ENCODE assay signal across 8 cellular contexts in the genomic region with DNA sequence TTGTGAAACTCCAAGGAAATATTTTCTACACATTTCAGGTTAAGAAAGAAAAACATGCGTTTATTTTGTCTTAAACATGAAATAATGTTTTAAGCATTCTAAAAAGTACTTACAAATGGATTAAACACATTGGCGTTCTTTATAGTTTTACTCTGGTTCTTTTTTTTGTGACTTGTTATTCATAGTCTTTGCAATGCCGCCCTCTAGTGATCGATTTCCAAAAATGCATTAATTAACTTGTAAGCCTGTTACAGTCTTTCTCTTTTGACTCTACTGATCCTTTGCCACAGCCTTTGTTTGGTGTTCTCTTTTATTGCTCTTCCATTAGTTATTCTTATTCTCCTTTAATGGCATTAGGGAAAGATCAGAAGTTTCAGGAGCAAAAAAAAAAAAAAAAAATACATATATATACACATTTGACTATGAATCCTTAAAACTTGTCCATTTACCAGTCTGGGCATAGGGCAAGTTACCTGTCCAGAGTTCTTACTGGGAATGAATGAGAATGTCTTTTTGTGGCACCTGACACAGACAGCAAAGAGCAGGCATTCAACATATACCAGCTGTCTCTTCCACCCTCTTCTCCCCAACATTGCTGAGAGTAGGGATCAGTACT. TPM values are rescaled to one million over a fixed set of nuclear protein-coding genes. Genes with fewer than 3 reads are reported as not detected.
DNase-seq lines count a peak whose midpoint lies in the region; ATAC-seq and TF ChIP-seq lines count a peak whose summit lies in the region.

No MANE protein-coding gene starts in this region.

- no peak overlapping the region for H3K27ac Mint-ChIP-seq in activated CD8-positive, alpha-beta T cell treated with anti-CD3 and anti-CD28 coated beads for 36 hours

- no CpG with 5 or more reads among the region's 4 CpGs for WGBS in iPS DF 6.9 (ENCODE audit: insufficient coverage, insufficient read length)

- H3K27me3 Mint-ChIP-seq in activated CD8-positive, alpha-beta T cell treated with anti-CD3 and anti-CD28 coated beads for 36 hours, result peaks cover 2% of the 10 kb centered on the region

- no peaks in the 10 kb centered on the region for H3K27me3 ChIP-seq in iPS DF 6.9 (ENCODE audit: control insufficient read depth, insufficient read depth, low read length)

- POLR2A ChIA-PET in HEK293 (lab: Yijun Ruan, JAX), result no interaction called here
- POLR2A ChIA-PET in activated CD8-positive, alpha-beta T cell treated with anti-CD3 and anti-CD28 coated beads for 36 hours (lab: Charles Lee), result no interaction called here

- peak; percentile 22; the same call in 1 of the 2 replicates for TF ChIP-seq CTCF in HEK293 (tag by site-specific recombination; IDR thresholded peaks at IDR 0.05)
- peak; percentile 72 for TF ChIP-seq CTCF in activated CD8-positive, alpha-beta T cell treated with anti-CD3 and anti-CD28 coated beads for 36 hours (IDR thresholded peaks at IDR 0.05)

- H3K4me3 Mint-ChIP-seq in activated CD8-positive, alpha-beta T cell treated with anti-CD3 and anti-CD28 coated beads for 36 hours, result no peak overlapping the region

- no peaks in the 10 kb centered on the region for H3K9me3 ChIP-seq in HEK293 (ENCODE audit: control insufficient read depth, insufficient read depth, low read depth, low read length)
- H3K9me3 ChIP-seq in iPS DF 6.9 (ENCODE audit: control insufficient read depth, insufficient read depth, low read length), result no peaks in the 10 kb centered on the region

- no peaks in the 10 kb centered on the region for H3K9me3 Mint-ChIP-seq in activated CD8-positive, alpha-beta T cell treated with anti-CD3 and anti-CD28 coated beads for 36 hours

- DNase-seq in Daoy (ENCODE audit: low read depth), result peak; percentile 19
- peak; percentile 70 for DNase-seq in NCI-H2171 (lab: John Stamatoyannopoulos, UW)
- DNase-seq in activated CD8-positive, alpha-beta T cell treated with anti-CD3 and anti-CD28 coated beads for 36 hours, result peak; percentile 18
- DNase-seq in iPS DF 6.9 (ENCODE audit: low read depth, low spot score), result peak; percentile 18
- peak; percentile 52 for DNase-seq in stromal cell of bone marrow (ENCODE audit: low read depth)

- H3K4me1 ChIP-seq in HEK293 (ENCODE audit: control insufficient read depth, insufficient read depth, low read length), result no peaks in the 10 kb centered on the region
- H3K4me1 ChIP-seq in iPS DF 6.9 (ENCODE audit: control insufficient read depth, insufficient read depth, low read length), result no peaks in the 10 kb centered on the region

- ATAC-seq in activated CD8-positive, alpha-beta T cell treated with anti-CD3 and anti-CD28 coated beads for 36 hours, result no peak
- no peak for ATAC-seq in GM21515 (IDR thresholded peaks at IDR 0.05; ENCODE audit: unreplicated experiment)
- ATAC-seq in HG03521 (IDR thresholded peaks at IDR 0.05; ENCODE audit: unreplicated experiment), result no peak

- intact Hi-C loops in activated CD8-positive, alpha-beta T cell treated with anti-CD3 and anti-CD28 coated beads for 36 hours (cut with micrococcal nuclease), result loop anchor here (5.0 kb wide), 1 partner anchor 233 kb away; no protein-coding TSS in a partner anchor

- H3K36me3 ChIP-seq in HEK293 (ENCODE audit: control insufficient read depth in 2 of 2, insufficient read depth in 1 of 2, low read length in 2 of 2) (no peaks in the 10 kb centered on the region), iPS DF 6.9 (ENCODE audit: control insufficient read depth, insufficient read depth, low read length) (no peaks in the 10 kb centered on the region)

- CTCF ChIA-PET in HEK293 (lab: Yijun Ruan, JAX), result interaction anchor here (0.6 to 5.2 kb wide), 15 partner anchors 9 to 721 kb away, joined by 3 to 63 read pairs (median 3); no protein-coding TSS in a partner anchor
- CTCF ChIA-PET in activated CD8-positive, alpha-beta T cell treated with anti-CD3 and anti-CD28 coated beads for 36 hours (lab: Charles Lee), result interaction anchor here (0.7 to 4.5 kb wide), 8 partner anchors 12 to 239 kb away, joined by 3 to 36 read pairs (median 4); no protein-coding TSS in a partner anchor

- H3K4me1 Mint-ChIP-seq in activated CD8-positive, alpha-beta T cell treated with anti-CD3 and anti-CD28 coated beads for 36 hours (ENCODE audit: low read depth), result no peaks in the 10 kb centered on the region

- H3K4me3 ChIP-seq in HEK293 (ENCODE audit: low read depth, low read length), result no peak overlapping the region
- H3K4me3 ChIP-seq in iPS DF 6.9 (ENCODE audit: low read length), result no peak overlapping the region

- H3K27ac ChIP-seq in HEK293 (ENCODE audit: extremely low read depth, low read depth, low read length) (no peak overlapping the region), iPS DF 6.9 (ENCODE audit: low read length) (no peak overlapping the region)

- no peaks in the 10 kb centered on the region for H3K36me3 Mint-ChIP-seq in activated CD8-positive, alpha-beta T cell treated with anti-CD3 and anti-CD28 coated beads for 36 hours (ENCODE audit: low read depth)

TF ChIP-seq in HEK293, 187 proteins besides CTCF, POLR2A, EP300 and RAD21:
- TF ChIP-seq ZNF654 (tag by site-specific recombination; IDR thresholded peaks at IDR 0.05; ENCODE audit: low read depth), result peak; percentile 85
- no peak for TF ChIP-seq ZNF473 (tag by site-specific recombination; IDR thresholded peaks at IDR 0.05)

RNA-seq across cellular contexts. Expression of gene MACROD2, which starts 59.9 kb away (rescaled TPM):
- 0.51 and 0.86 TPM in 2 replicates for total RNA-seq in Daoy (2014; rRNA removed; shearing (Covaris generic))
- total RNA-seq in activated CD8-positive, alpha-beta T cell treated with anti-CD3 and anti-CD28 coated beads for 36 hours, result not detected

Comparison
In these comparisons a context has a peak if more than half of its experiments do, and no peak if none do; other contexts are left out.
1. DNase-seq: peak in every context shown above with its lines; median percentile 70 in NCI-H2171; 52 in stromal cell of bone marrow; 19 in Daoy; 18 in activated CD8-positive, alpha-beta T cell treated with anti-CD3 and anti-CD28 coated beads for 36 hours; 18 in iPS DF 6.9.